In the genomic region with DNA sequence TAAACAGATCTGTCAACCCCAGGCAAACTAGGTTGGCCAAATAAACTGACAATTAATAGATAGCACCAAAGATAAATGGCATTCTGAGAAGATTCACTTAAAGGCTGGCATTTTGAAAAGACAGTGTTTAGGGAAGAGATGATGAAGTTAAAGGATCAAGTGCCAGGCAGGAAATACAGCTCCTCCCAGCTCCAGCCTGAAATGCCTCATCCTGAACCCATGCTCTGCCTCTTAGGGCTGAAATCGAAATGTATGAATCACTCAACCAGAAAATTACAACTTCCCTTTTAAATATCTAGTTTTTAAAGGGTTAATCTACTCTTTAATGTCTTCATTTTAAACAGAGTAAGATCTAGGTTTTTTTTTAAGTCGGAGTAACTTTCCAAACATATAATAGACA, we compare ENCODE assay signal across 17 cellular contexts.
"Had no signal": no experiment of that assay in that cellular context is flagged by ENCODE, and none has a peak within 500 bp of the region (broad histone marks: within the 10 kb centered on the region; RNA-seq: fewer than 3 reads in every experiment).

No MANE protein-coding gene starts in this region.

- H3K27ac ChIP-seq: gastroesophageal sphincter, heart right ventricle, pancreas, thyroid gland had no signal

- H3K4me3 Mint-ChIP-seq: activated naive CD8-positive, alpha-beta T cell treated with anti-CD3 and anti-CD28 coated beads, Interleukin-2, amount 10 ng/mL, durations not matched to agents 7 days and 5 days; brain; stimulated activated effector memory CD8-positive, alpha-beta T cell treated with anti-CD3 and anti-CD28 coated beads, Interleukin-12 subunit alpha, Interleukin-12 subunit beta, amount 100 ng/mL, for 72 hours had no signal

- H3K4me1 ChIP-seq: gastroesophageal sphincter, pancreas had no signal

- H3K36me3 Mint-ChIP-seq: activated naive CD8-positive, alpha-beta T cell treated with anti-CD3 and anti-CD28 coated beads, Interleukin-2, amount 10 ng/mL, durations not matched to agents 7 days and 5 days; brain; stimulated activated effector memory CD8-positive, alpha-beta T cell treated with anti-CD3 and anti-CD28 coated beads, Interleukin-12 subunit alpha, Interleukin-12 subunit beta, amount 100 ng/mL, for 72 hours had no signal

- H3K27ac Mint-ChIP-seq: activated naive CD8-positive, alpha-beta T cell treated with anti-CD3 and anti-CD28 coated beads, Interleukin-2, amount 10 ng/mL, durations not matched to agents 7 days and 5 days; stimulated activated effector memory CD8-positive, alpha-beta T cell treated with anti-CD3 and anti-CD28 coated beads, Interleukin-12 subunit alpha, Interleukin-12 subunit beta, amount 100 ng/mL, for 72 hours had no signal

- H3K9me3 Mint-ChIP-seq: activated naive CD8-positive, alpha-beta T cell treated with anti-CD3 and anti-CD28 coated beads, Interleukin-2, amount 10 ng/mL, durations not matched to agents 7 days and 5 days; stimulated activated effector memory CD8-positive, alpha-beta T cell treated with anti-CD3 and anti-CD28 coated beads, Interleukin-12 subunit alpha, Interleukin-12 subunit beta, amount 100 ng/mL, for 72 hours had no signal

- ATAC-seq: gastroesophageal sphincter; heart right ventricle; stimulated activated effector memory CD8-positive, alpha-beta T cell treated with anti-CD3 and anti-CD28 coated beads, Interleukin-12 subunit alpha, Interleukin-12 subunit beta, amount 100 ng/mL, for 72 hours had no signal

- H3K4me1 Mint-ChIP-seq: activated naive CD8-positive, alpha-beta T cell treated with anti-CD3 and anti-CD28 coated beads, Interleukin-2, amount 10 ng/mL, durations not matched to agents 7 days and 5 days; stimulated activated effector memory CD8-positive, alpha-beta T cell treated with anti-CD3 and anti-CD28 coated beads, Interleukin-12 subunit alpha, Interleukin-12 subunit beta, amount 100 ng/mL, for 72 hours had no signal

- H3K36me3 ChIP-seq: gastroesophageal sphincter, heart right ventricle, pancreas, thyroid gland had no signal

- DNase-seq: activated CD4-positive, alpha-beta T cell treated with anti-CD3 and anti-CD28 coated beads, Interleukin-2, amount 50 U/mL, for 1 hour; activated CD8-positive, alpha-beta memory T cell treated with anti-CD3 and anti-CD28 coated beads for 24 hours; activated naive CD4-positive, alpha-beta T cell; activated naive CD8-positive, alpha-beta T cell treated with anti-CD3 and anti-CD28 coated beads, Interleukin-2, amount 10 ng/mL, durations not matched to agents 7 days and 5 days; cortex of kidney; effector CD4-positive, alpha-beta T cell; heart right ventricle; midbrain; pancreas had no signal

- H3K27me3 ChIP-seq: gastroesophageal sphincter, pancreas, thyroid gland had no signal

- H3K4me3 ChIP-seq: gastroesophageal sphincter, heart right ventricle, lung, pancreas, thyroid gland had no signal

- FAIRE-seq: endothelial cell of umbilical vein, islet of Langerhans, pancreas, urothelium cell line had no signal

- H3K9me3 ChIP-seq: gastroesophageal sphincter, heart right ventricle, pancreas, thyroid gland had no signal
